13 cellular contexts compared by ENCODE assay signal in the genomic region with DNA sequence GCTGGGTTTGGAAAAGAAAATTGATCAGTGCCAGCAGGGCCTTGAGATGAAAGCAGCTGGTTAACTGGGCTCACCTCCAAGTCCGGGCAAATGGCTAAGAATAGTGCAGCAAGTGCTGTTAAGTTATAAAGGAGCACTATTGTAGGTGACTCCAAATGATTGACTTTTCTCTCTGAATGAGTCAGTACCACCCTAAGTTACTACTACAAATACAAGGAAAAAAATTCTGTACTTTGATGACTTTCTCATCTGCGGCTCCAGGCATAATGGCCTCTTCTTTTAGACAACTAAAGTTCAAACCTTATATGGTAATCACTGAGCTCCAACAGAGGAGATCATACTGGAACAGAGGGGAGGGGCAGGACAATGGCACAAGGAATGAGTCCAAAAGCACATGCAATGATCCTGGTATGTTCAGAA.
DNase-seq lines count a peak whose midpoint lies in the region; ATAC-seq and TF ChIP-seq lines count a peak whose summit lies in the region.
"Had no signal": no experiment of that assay in that cellular context is flagged by ENCODE, and none has a peak within 500 bp of the region (broad histone marks: within the 10 kb centered on the region; RNA-seq: fewer than 3 reads in every experiment).

No MANE protein-coding gene starts in this region.

- H3K27me3 Mint-ChIP-seq in chondrocyte (ENCODE audit: low read depth): no peaks in the 10 kb centered on the region
- H3K27me3 Mint-ChIP-seq: IgD-negative memory B cell had no signal

- no peak overlapping the region for H3K4me3 Mint-ChIP-seq in chondrocyte (ENCODE audit: unreplicated experiment)
- H3K4me3 Mint-ChIP-seq: IgD-negative memory B cell had no signal

- peaks cover 37% of the 10 kb centered on the region for H3K4me1 Mint-ChIP-seq in chondrocyte (ENCODE audit: low read depth)
- H3K4me1 Mint-ChIP-seq: IgD-negative memory B cell had no signal

- peaks cover 2% of the 10 kb centered on the region for H3K36me3 Mint-ChIP-seq in chondrocyte (ENCODE audit: low read depth)
- H3K36me3 Mint-ChIP-seq: IgD-negative memory B cell had no signal

- H3K27ac Mint-ChIP-seq in chondrocyte (ENCODE audit: unreplicated experiment): peak overlapping the region; percentile 67
- H3K27ac Mint-ChIP-seq: IgD-negative memory B cell had no signal

- DNase-seq in Right ventricle myocardium inferior (ENCODE audit: missing footprints) (no peak), cardiac septum (ENCODE audit: low spot score) (no peak), chondrocyte (ENCODE audit: low spot score) (no peak), iris pigment epithelial cell (ENCODE audit: low read depth) (peak; percentile 85)
- no peak for DNase-seq in activated CD4-positive, alpha-beta T cell treated with anti-CD3 and anti-CD28 coated beads for 48 hours
- DNase-seq: activated CD8-positive, alpha-beta memory T cell treated with anti-CD3 and anti-CD28 coated beads, Interleukin-2, amount 50 U/mL, for 4 hours; AML-193; NCI-H510A; stimulated activated CD4-positive, alpha-beta T cell treated with anti-CD3 and anti-CD28 coated beads, Interleukin-4, amount 100 ng/mL, for 24 hours had no signal

- ATAC-seq in Right ventricle myocardium inferior (peak; percentile 91), GM18511 (IDR thresholded peaks at IDR 0.05; ENCODE audit: unreplicated experiment) (no peak), GM18498 (IDR thresholded peaks at IDR 0.05; ENCODE audit: unreplicated experiment) (no peak), HG03139 (IDR thresholded peaks at IDR 0.05; ENCODE audit: unreplicated experiment) (no peak)

- TF ChIP-seq CTCF in chondrocyte (IDR thresholded peaks at IDR 0.05): no peak

- intact Hi-C loops in Right ventricle myocardium inferior (cut with DNase I): no loop called here
- intact Hi-C loops in cardiac septum (cut with DNase I): no loop called here

- peaks cover 8% of the 10 kb centered on the region for H3K9me3 Mint-ChIP-seq in chondrocyte (ENCODE audit: low read depth)
